ENCODE assay signal across 12 cellular contexts in genomic region chr10:11697718-11698527, GRCh38. TPM values are rescaled to one million over a fixed set of nuclear protein-coding genes. Genes with fewer than 3 reads are reported as not detected.
A peak's percentile ranks its signal among the peaks of the same experiment; 100 is the strongest.
DNase-seq lines count a peak whose midpoint lies in the region; ATAC-seq and TF ChIP-seq lines count a peak whose summit lies in the region.
"Had no signal": no experiment of that assay in that cellular context is flagged by ENCODE, and none has a peak within 500 bp of the region (broad histone marks: within the 10 kb centered on the region; RNA-seq: fewer than 3 reads in every experiment).

No MANE protein-coding gene starts in this region.

- ATAC-seq in HG02759 (IDR thresholded peaks at IDR 0.05; ENCODE audit: unreplicated experiment) (peak; percentile 39), WTC11 (no peak; the same call in 1 of the 2 replicates), T-helper 17 cell (no peak)
- peak; percentile 70 to 71 for ATAC-seq in stimulated activated naive B cell treated with anti-CD40 and anti-IgM and Interleukin-4, amounts not matched to agents 10 μg/mL and 1 μg/mL and 100 μg/mL, for 72 hours (replicated peaks)

- no peak for TF ChIP-seq CTCF in WTC11 (IDR thresholded peaks at IDR 0.05)

- no peaks in the 10 kb centered on the region for H3K27me3 Mint-ChIP-seq in activated naive CD4-positive, alpha-beta T cell treated with anti-CD3 and anti-CD28 coated beads for 36 hours (ENCODE audit: low read depth)
- H3K27me3 Mint-ChIP-seq in WTC11 (ENCODE audit: low read depth) (no peaks in the 10 kb centered on the region), T-helper 17 cell (peaks cover 13% of the 10 kb centered on the region)
- no peaks in the 10 kb centered on the region for H3K27me3 Mint-ChIP-seq in stimulated activated naive B cell treated with anti-CD40 and anti-IgM and Interleukin-4, amounts not matched to agents 10 μg/mL and 1 μg/mL and 100 μg/mL, for 72 hours

- peaks cover 4% of the 10 kb centered on the region for H3K4me1 Mint-ChIP-seq in activated naive CD4-positive, alpha-beta T cell treated with anti-CD3 and anti-CD28 coated beads for 36 hours (ENCODE audit: low read depth)
- H3K4me1 Mint-ChIP-seq in WTC11, result no peaks in the 10 kb centered on the region
- H3K4me1 Mint-ChIP-seq in stimulated activated naive B cell treated with anti-CD40 and anti-IgM and Interleukin-4, amounts not matched to agents 10 μg/mL and 1 μg/mL and 100 μg/mL, for 72 hours, result peaks cover 51 to 72% of the 10 kb centered on the region in 2 donors
- peaks cover 7% of the 10 kb centered on the region for H3K4me1 Mint-ChIP-seq in T-helper 17 cell

- CTCF ChIA-PET in activated naive CD4-positive, alpha-beta T cell treated with anti-CD3 and anti-CD28 coated beads for 36 hours (lab: Charles Lee), result interaction anchor here (1.0 kb wide), 1 partner anchor 60 kb away, joined by 4 read pairs; no protein-coding TSS in a partner anchor
- CTCF ChIA-PET in WTC11 (lab: Charles Lee), result no interaction called here

- no peaks in the 10 kb centered on the region for H3K9me3 Mint-ChIP-seq in activated naive CD4-positive, alpha-beta T cell treated with anti-CD3 and anti-CD28 coated beads for 36 hours
- H3K9me3 Mint-ChIP-seq in WTC11, result peaks cover 9% of the 10 kb centered on the region; the same call in 1 of the 2 replicates
- H3K9me3 Mint-ChIP-seq in stimulated activated naive B cell treated with anti-CD40 and anti-IgM and Interleukin-4, amounts not matched to agents 10 μg/mL and 1 μg/mL and 100 μg/mL, for 72 hours, result no peaks in the 10 kb centered on the region

- no peaks in the 10 kb centered on the region for H3K9me3 ChIP-seq in T-helper 17 cell (ENCODE audit: control insufficient read depth, low read length, poor library complexity, severe bottlenecking)
- H3K9me3 ChIP-seq: thoracic aorta had no signal

- no peak overlapping the region for H3K4me3 Mint-ChIP-seq in activated naive CD4-positive, alpha-beta T cell treated with anti-CD3 and anti-CD28 coated beads for 36 hours
- H3K4me3 Mint-ChIP-seq in WTC11, result no peak overlapping the region
- H3K4me3 Mint-ChIP-seq in stimulated activated naive B cell treated with anti-CD40 and anti-IgM and Interleukin-4, amounts not matched to agents 10 μg/mL and 1 μg/mL and 100 μg/mL, for 72 hours, result peak overlapping the region; percentile 2 to 10
- no peak overlapping the region for H3K4me3 Mint-ChIP-seq in T-helper 17 cell

- H3K27ac Mint-ChIP-seq in activated naive CD4-positive, alpha-beta T cell treated with anti-CD3 and anti-CD28 coated beads for 36 hours, result no peak overlapping the region
- H3K27ac Mint-ChIP-seq in WTC11, result no peak overlapping the region
- peak overlapping the region; percentile 70 for H3K27ac Mint-ChIP-seq in stimulated activated naive B cell treated with anti-CD40 and anti-IgM and Interleukin-4, amounts not matched to agents 10 μg/mL and 1 μg/mL and 100 μg/mL, for 72 hours
- no peak overlapping the region for H3K27ac Mint-ChIP-seq in T-helper 17 cell

- no peaks in the 10 kb centered on the region for H3K36me3 Mint-ChIP-seq in activated naive CD4-positive, alpha-beta T cell treated with anti-CD3 and anti-CD28 coated beads for 36 hours (ENCODE audit: low read depth)
- H3K36me3 Mint-ChIP-seq in WTC11 (no peaks in the 10 kb centered on the region), T-helper 17 cell (ENCODE audit: low read depth) (peaks cover 4% of the 10 kb centered on the region)
- no peaks in the 10 kb centered on the region for H3K36me3 Mint-ChIP-seq in stimulated activated naive B cell treated with anti-CD40 and anti-IgM and Interleukin-4, amounts not matched to agents 10 μg/mL and 1 μg/mL and 100 μg/mL, for 72 hours

- POLR2A ChIA-PET in WTC11 (lab: Charles Lee), result no interaction called here

- intact Hi-C loops in activated naive CD4-positive, alpha-beta T cell treated with anti-CD3 and anti-CD28 coated beads for 36 hours (cut with micrococcal nuclease), result loop anchor here (1.0 kb wide), 3 partner anchors 12 to 60 kb away; no protein-coding TSS in a partner anchor

- DNase-seq in activated naive CD4-positive, alpha-beta T cell treated with anti-CD3 and anti-CD28 coated beads for 36 hours, result peak; percentile 64
- no peak for DNase-seq in activated naive CD4-positive, alpha-beta T cell treated with anti-CD3 and anti-CD28 coated beads, Interleukin-2, amount 50 U/mL, for 16 hours
- no peak for DNase-seq in WTC11 (ENCODE audit: low spot score)
- no peak for DNase-seq in stimulated activated naive B cell treated with anti-CD40 and anti-IgM and Interleukin-4, amounts not matched to agents 10 μg/mL and 1 μg/mL and 100 μg/mL, for 72 hours
- DNase-seq in GDM1 (lab: John Stamatoyannopoulos, UW), result no peak
- DNase-seq in NCI-H187 (lab: John Stamatoyannopoulos, UW), result no peak
- no peak for DNase-seq in T-helper 17 cell
- DNase-seq: activated T-cell treated with anti-CD3 and anti-CD28 coated beads, Interleukin-2, amount 50 U/mL, for 1 hour; effector memory CD4-positive, alpha-beta T cell; SHP77 had no signal

TF ChIP-seq in WTC11, 78 proteins besides CTCF, POLR2A, EP300 and RAD21 (continues in another document):
- TF ChIP-seq ZNF281 (CRISPR knock-in tag; IDR thresholded peaks at IDR 0.05), result no peak
- TF ChIP-seq MLX (CRISPR knock-in tag; IDR thresholded peaks at IDR 0.05), result no peak
- TF ChIP-seq AFF4 (CRISPR knock-in tag; IDR thresholded peaks at IDR 0.05; ENCODE audit: borderline replicate concordance), result no peak
- TF ChIP-seq MYBL2 (CRISPR knock-in tag; IDR thresholded peaks at IDR 0.05), result no peak
- no peak for TF ChIP-seq ZNF219 (CRISPR knock-in tag; IDR thresholded peaks at IDR 0.05; ENCODE audit: borderline replicate concordance)
- TF ChIP-seq MXD4 (CRISPR knock-in tag; IDR thresholded peaks at IDR 0.05; ENCODE audit: borderline replicate concordance), result no peak
- 0 out of 2 replicates have a peak, but pooled peaks have one; percentile 29 for TF ChIP-seq GTF2I (CRISPR knock-in tag; conservative IDR thresholded peaks at IDR 0.05)
- no peak for TF ChIP-seq SOX15 (CRISPR knock-in tag; IDR thresholded peaks at IDR 0.05)
- no peak for TF ChIP-seq RELA (CRISPR knock-in tag; IDR thresholded peaks at IDR 0.05; ENCODE audit: borderline replicate concordance)

RNA-seq across cellular contexts. Expression of gene ECHDC3, which starts 44.3 kb away (rescaled TPM):
- 1 to 10 TPM; 1.3 to 1.5 TPM for total RNA-seq in activated naive CD4-positive, alpha-beta T cell treated with anti-CD3 and anti-CD28 coated beads for 36 hours
- 17.1 to 18.3 TPM (median 18.1 TPM) in 3 replicates for total RNA-seq in WTC11 (2021)
- total RNA-seq in T-helper 17 cell, result under 1 TPM in 1 of 2 donors, not detected in 1; 0.72 TPM

Comparison
In these comparisons a context has a peak if more than half of its experiments do, and no peak if none do; other contexts are left out.
1. H3K4me3 Mint-ChIP-seq: peak in stimulated activated naive B cell treated with anti-CD40 and anti-IgM and Interleukin-4, amounts not matched to agents 10 μg/mL and 1 μg/mL and 100 μg/mL, for 72 hours (2 of 2); none in activated naive CD4-positive, alpha-beta T cell treated with anti-CD3 and anti-CD28 coated beads for 36 hours (single experiment), WTC11 (single experiment) and T-helper 17 cell (single experiment).
2. ATAC-seq: peak in HG02759 (single experiment) and stimulated activated naive B cell treated with anti-CD40 and anti-IgM and Interleukin-4, amounts not matched to agents 10 μg/mL and 1 μg/mL and 100 μg/mL, for 72 hours (2 of 2); none in WTC11 (single experiment) and T-helper 17 cell (single experiment).